ENCODE assay signal across 29 cellular contexts in genomic region chr22:20264614-20265452, GRCh38. TPM values are rescaled to one million over a fixed set of nuclear protein-coding genes. Genes with fewer than 3 reads are reported as not detected.
A peak's percentile ranks its signal among the peaks of the same experiment; 100 is the strongest.
DNase-seq lines count a peak whose midpoint lies in the region; ATAC-seq and TF ChIP-seq lines count a peak whose summit lies in the region.
"Had no signal": no experiment of that assay in that cellular context is flagged by ENCODE, and none has a peak within 500 bp of the region (broad histone marks: within the 10 kb centered on the region; RNA-seq: fewer than 3 reads in every experiment).

No MANE protein-coding gene starts in this region.

- POLR2A ChIA-PET in CD4-positive, alpha-beta T cell (lab: Charles Lee), result no interaction called here

- H3K27ac Mint-ChIP-seq in CD4-positive, alpha-beta T cell, result no peak overlapping the region
- H3K27ac Mint-ChIP-seq in brain, result peak overlapping the region; percentile 6 to 87 (median 77)
- H3K27ac Mint-ChIP-seq: activated B cell treated with CpG ODN at 0.5 μM for 24 hours; HFFc6; immature natural killer cell; mesothelial cell of epicardium; stimulated activated naive CD8-positive, alpha-beta T cell treated with anti-CD3 and anti-CD28 coated beads, Interleukin-15, Interleukin-2, amounts not matched to agents 100 ng/mL and 50 ng/mL, for 24 hours had no signal

- DNase-seq in CD4-positive, alpha-beta T cell, result no peak
- DNase-seq in left lobe of liver (ENCODE audit: low spot score) (peak; percentile 71), sciatic nerve (ENCODE audit: low spot score) (no peak), KBM-7 (no peak), GF-D8 (lab: John Stamatoyannopoulos, UW) (no peak), NCI-H226 (no peak), Right ventricle myocardium inferior (ENCODE audit: missing footprints) (no peak)
- DNase-seq: activated B cell treated with CpG ODN at 0.5 μM for 24 hours; activated naive CD4-positive, alpha-beta T cell treated with anti-CD3 and anti-CD28 coated beads, Interleukin-2, amount 50 U/mL, for 16 hours; BE2C; Caco-2; effector CD8-positive, alpha-beta T cell; HFFc6; immature natural killer cell; left lung; naive thymus-derived CD8-positive, alpha-beta T cell; NCI-H1417; NCI-H2081; OCI-M1; Right ventricle myocardium superior; sigmoid colon; stimulated activated CD4-positive, alpha-beta T cell treated with anti-CD3 and anti-CD28 coated beads, Interleukin-15, amount 100 ng/mL, for 24 hours; T1000; transverse colon had no signal

- ATAC-seq in CD4-positive, alpha-beta T cell (ENCODE audit: poor library complexity), result no peak
- peak; percentile 57 for ATAC-seq in left lobe of liver
- peak; percentile 43 for ATAC-seq in sciatic nerve
- no peak for ATAC-seq in Right ventricle myocardium inferior
- ATAC-seq: A549; left lung; naive thymus-derived CD8-positive, alpha-beta T cell had no signal

- no peaks in the 10 kb centered on the region for H3K27me3 ChIP-seq in CD4-positive, alpha-beta T cell (ENCODE audit: control insufficient read depth, insufficient read depth, low read length)
- H3K27me3 ChIP-seq: ascending aorta, BE2C had no signal

- H3K27ac ChIP-seq in CD4-positive, alpha-beta T cell (ENCODE audit: low read depth, low read length), result no peak overlapping the region
- H3K27ac ChIP-seq: A549, ascending aorta, left lung, sigmoid colon, transverse colon had no signal

- in situ Hi-C loops in KBM-7 (cut with MboI; ENCODE audit: low pct_unique_long_range_greater_than_20kb, low sequenced_read_pairs), result no loop called here

- peak overlapping the region; percentile 56 for H3K4me3 Mint-ChIP-seq in CD4-positive, alpha-beta T cell
- peak overlapping the region; percentile 3 to 80 (median 36) for H3K4me3 Mint-ChIP-seq in brain
- H3K4me3 Mint-ChIP-seq: activated B cell treated with CpG ODN at 0.5 μM for 24 hours; HFFc6; immature natural killer cell; mesothelial cell of epicardium; stimulated activated naive CD8-positive, alpha-beta T cell treated with anti-CD3 and anti-CD28 coated beads, Interleukin-15, Interleukin-2, amounts not matched to agents 100 ng/mL and 50 ng/mL, for 24 hours had no signal

- CTCF ChIA-PET in CD4-positive, alpha-beta T cell (lab: Charles Lee), result no interaction called here

- peaks cover 5% of the 10 kb centered on the region for H3K4me1 Mint-ChIP-seq in CD4-positive, alpha-beta T cell (ENCODE audit: low read depth)
- peaks cover 39% of the 10 kb centered on the region for H3K4me1 Mint-ChIP-seq in brain

- H3K27me3 Mint-ChIP-seq in CD4-positive, alpha-beta T cell, result no peaks in the 10 kb centered on the region
- H3K27me3 Mint-ChIP-seq in brain, result no peaks in the 10 kb centered on the region
- H3K27me3 Mint-ChIP-seq: naive thymus-derived CD8-positive, alpha-beta T cell; stimulated activated naive CD8-positive, alpha-beta T cell treated with anti-CD3 and anti-CD28 coated beads, Interleukin-15, Interleukin-2, amounts not matched to agents 100 ng/mL and 50 ng/mL, for 24 hours had no signal

- intact Hi-C loops in CD4-positive, alpha-beta T cell (cut with DNase I, micrococcal nuclease), result loop anchor here in 1 of 2 experiments (5.0 kb wide), 1 partner anchor 58 kb away; no protein-coding TSS in a partner anchor
- intact Hi-C loops in sciatic nerve (cut with DNase I) (loop anchor here (5.0 kb wide), 1 partner anchor 108 kb away; no protein-coding TSS in a partner anchor), Right ventricle myocardium inferior (cut with DNase I) (no loop called here)

- no peak for TF ChIP-seq CTCF in CD4-positive, alpha-beta T cell (IDR thresholded peaks at IDR 0.05)
- TF ChIP-seq CTCF in brain (conservative IDR thresholded peaks at IDR 0.05), result no peak

- no peaks in the 10 kb centered on the region for H3K36me3 Mint-ChIP-seq in CD4-positive, alpha-beta T cell (ENCODE audit: low read depth)
- H3K36me3 Mint-ChIP-seq in brain, result no peaks in the 10 kb centered on the region
- H3K36me3 Mint-ChIP-seq: immature natural killer cell; mesothelial cell of epicardium; naive thymus-derived CD8-positive, alpha-beta T cell had no signal

- H3K9me3 Mint-ChIP-seq in CD4-positive, alpha-beta T cell, result no peaks in the 10 kb centered on the region
- no peaks in the 10 kb centered on the region for H3K9me3 Mint-ChIP-seq in brain
- H3K9me3 Mint-ChIP-seq: activated B cell treated with CpG ODN at 0.5 μM for 24 hours; HFFc6; immature natural killer cell; mesothelial cell of epicardium; stimulated activated naive CD8-positive, alpha-beta T cell treated with anti-CD3 and anti-CD28 coated beads, Interleukin-15, Interleukin-2, amounts not matched to agents 100 ng/mL and 50 ng/mL, for 24 hours had no signal

- H3K9me3 ChIP-seq in CD4-positive, alpha-beta T cell (ENCODE audit: control insufficient read depth, low read length), result no peaks in the 10 kb centered on the region
- H3K9me3 ChIP-seq: A549, ascending aorta, BE2C, Caco-2, left lung, sigmoid colon, transverse colon had no signal

RNA-seq across cellular contexts. Expression of gene RTN4R, which starts 3.3 kb away (rescaled TPM):
- total RNA-seq in CD4-positive, alpha-beta T cell, result under 1 TPM; 0.36 to 0.50 TPM
- 21.3 TPM for polyA plus RNA-seq in brain (ENCODE audit: insufficient read depth, low read depth, low replicate concordance)
- total RNA-seq in left lobe of liver (10.9 TPM), sciatic nerve (4.4 TPM), Right ventricle myocardium inferior (1.2 TPM)
- total RNA-seq: activated B cell treated with CpG ODN at 0.5 μM for 24 hours had no signal

RNA-seq across cellular contexts. Expression of gene DGCR6L, which starts 55.0 kb away (rescaled TPM):
- total RNA-seq in CD4-positive, alpha-beta T cell, result 10 to 100 TPM; 29.1 to 31.2 TPM
- 119 TPM for polyA plus RNA-seq in brain (ENCODE audit: insufficient read depth, low read depth, low replicate concordance)
- total RNA-seq in left lobe of liver (60.2 TPM), sciatic nerve (28.9 TPM), Right ventricle myocardium inferior (44.2 TPM)

Comparison
In these comparisons a context has a peak if more than half of its experiments do, and no peak if none do; other contexts are left out.
1. ATAC-seq: peak in left lobe of liver (single experiment) and sciatic nerve (single experiment); none in CD4-positive, alpha-beta T cell (single experiment) and Right ventricle myocardium inferior (single experiment).